8 cellular contexts compared by ENCODE assay signal in genomic region chr2:102703748-102704147, GRCh38. TPM values are rescaled to one million over a fixed set of nuclear protein-coding genes. Genes with fewer than 3 reads are reported as not detected.
DNase-seq lines count a peak whose midpoint lies in the region; ATAC-seq, FAIRE-seq and TF ChIP-seq lines count a peak whose summit lies in the region.

No MANE protein-coding gene starts in this region.

- no peaks in the 10 kb centered on the region for H3K9me1 ChIP-seq in endothelial cell of umbilical vein (replicated peaks; ENCODE audit: control insufficient read depth, extremely low read depth, insufficient read depth, low read length)

- no TSS peak for BruUV-seq in endothelial cell of umbilical vein (replicated peaks; lab: Mats Ljungman, UMichigan)

- H3K4me3 ChIP-seq in endothelial cell of umbilical vein (replicated peaks in 1 of 3; ENCODE audit: insufficient read depth in 1 of 3, low read depth in 1 of 3, low read length in 3 of 3) (no peak overlapping the region), MG63 (no peak overlapping the region)

- CTCF ChIA-PET in endothelial cell of umbilical vein (lab: Charles Lee), result interaction anchor here (0.6 to 3.0 kb wide), 4 partner anchors 9 to 233 kb away, joined by 3 to 31 read pairs (median 5); partner anchors contain the start of gene SLC9A4

- no peak overlapping the region for H3K4me2 ChIP-seq in endothelial cell of umbilical vein (ENCODE audit: insufficient read depth, low read length)

- TF ChIP-seq POLR2A in endothelial cell of umbilical vein (IDR thresholded peaks at IDR 0.05; ENCODE audit: low read depth, low read length), result no peak

- no peak for ATAC-seq in HG02759 (IDR thresholded peaks at IDR 0.05; ENCODE audit: unreplicated experiment)

- H3K36me3 ChIP-seq in endothelial cell of umbilical vein (ENCODE audit: control insufficient read depth in 2 of 2, extremely low read depth in 1 of 2, insufficient read depth in 2 of 2, low read length in 2 of 2), result no peaks in the 10 kb centered on the region
- no peaks in the 10 kb centered on the region for H3K36me3 ChIP-seq in MG63

- H3K79me2 ChIP-seq in endothelial cell of umbilical vein (ENCODE audit: control insufficient read depth, insufficient read depth, low read length), result no peaks in the 10 kb centered on the region

- DNase-seq in ACHN (peak; percentile 37), GM03348 (ENCODE audit: low spot score) (peak; percentile 51), NCI-H226 (peak; percentile 14), endothelial cell of umbilical vein (ENCODE audit: low read depth, low spot score) (peak; percentile 28), pons (ENCODE audit: low spot score) (peak; percentile 38), MG63 (no peak)
- no peak for DNase-seq in stimulated activated CD4-positive, alpha-beta T cell treated with anti-CD3 and anti-CD28 coated beads, Interleukin-4, amount 100 ng/mL, for 4 hours

- intact Hi-C loops in endothelial cell of umbilical vein (cut with micrococcal nuclease), result loop anchor here (1.0 kb wide), 1 partner anchor 230 kb away; the partner anchor contains the start of gene SLC9A4

- H3K4me1 ChIP-seq in endothelial cell of umbilical vein (ENCODE audit: control insufficient read depth, extremely low read depth, insufficient read depth, low read length), result no peaks in the 10 kb centered on the region

- in situ Hi-C loops in ACHN (cut with HindIII; ENCODE audit: low pct_ligation_motif_present, low pct_unique_long_range_greater_than_20kb, low sequenced_read_pairs), result no loop called here

- H3K9ac ChIP-seq in endothelial cell of umbilical vein (replicated peaks; ENCODE audit: extremely low read depth, insufficient read depth, low read length), result no peak overlapping the region

- dilution Hi-C loops in endothelial cell of umbilical vein (cut with MboI; ENCODE audit: extremely low pct_ligation_motif_present, low sequenced_read_pairs), result no loop called here

- TF ChIP-seq CTCF in endothelial cell of umbilical vein (IDR thresholded peaks at IDR 0.05; ENCODE audit: extremely low read depth in 1 of 2, insufficient read depth in 1 of 2, low read depth in 1 of 2, low read length in 2 of 2), result no peak

- H4K20me1 ChIP-seq in endothelial cell of umbilical vein (replicated peaks; ENCODE audit: control insufficient read depth, extremely low read depth, insufficient read depth, low read length), result no peaks in the 10 kb centered on the region

- POLR2A ChIA-PET in endothelial cell of umbilical vein (lab: Charles Lee), result no interaction called here

- no peak overlapping the region for H3K27ac ChIP-seq in endothelial cell of umbilical vein (ENCODE audit: insufficient read depth, low read depth, low read length)

- H3K27me3 ChIP-seq in endothelial cell of umbilical vein (ENCODE audit: control insufficient read depth in 2 of 2, insufficient read depth in 2 of 2, low read length in 2 of 2) (peaks cover 7 to 15% of the 10 kb centered on the region in 2 experiments), MG63 (no peaks in the 10 kb centered on the region)

- no peak overlapping the region for H2AFZ ChIP-seq in endothelial cell of umbilical vein (ENCODE audit: low read depth, low read length)

- no peaks in the 10 kb centered on the region for H3K9me3 ChIP-seq in endothelial cell of umbilical vein (replicated peaks; ENCODE audit: control insufficient read depth, insufficient read depth, low read length)
- H3K9me3 ChIP-seq in MG63, result no peaks in the 10 kb centered on the region

- peak; percentile 24 for FAIRE-seq in endothelial cell of umbilical vein (lab: Jason Lieb, UNC)

TF ChIP-seq in endothelial cell of umbilical vein, 7 proteins besides CTCF, POLR2A, EP300 and RAD21:
- no peak for TF ChIP-seq MYC (IDR thresholded peaks at IDR 0.05; ENCODE audit: low read depth, low read length)
- TF ChIP-seq GATA2 (IDR thresholded peaks at IDR 0.05; ENCODE audit: insufficient read depth, insufficient read length, low read depth, low read length), result no peak
- TF ChIP-seq EZH2 (IDR thresholded peaks at IDR 0.05; ENCODE audit: borderline replicate concordance, low read depth, low read length, severe bottlenecking), result no peak
- no peak for TF ChIP-seq MAX (IDR thresholded peaks at IDR 0.05; ENCODE audit: insufficient read depth, insufficient read length)
- TF ChIP-seq JUN (IDR thresholded peaks at IDR 0.05; ENCODE audit: borderline replicate concordance, insufficient read depth, insufficient read length, low read depth), result no peak
- TF ChIP-seq POLR2AphosphoS5 (IDR thresholded peaks at IDR 0.05; ENCODE audit: insufficient read depth, low read depth, low read length), result no peak
- no peak for TF ChIP-seq FOS (IDR thresholded peaks at IDR 0.05; ENCODE audit: borderline replicate concordance, insufficient read depth, low read length)

RNA-seq across cellular contexts. Expression of gene TMEM182, which starts 58.1 kb away (rescaled TPM):
- 0.81 and 0.95 TPM in 2 replicates for total RNA-seq in endothelial cell of umbilical vein
- polyA plus RNA-seq in endothelial cell of umbilical vein, result 0.69 and 1.1 TPM in 2 replicates
- polyA plus RNA-seq in endothelial cell of umbilical vein (2011; cell fraction: cytosol; rRNA removed), result 0.75 and 0.94 TPM in 2 replicates
- polyA plus RNA-seq in endothelial cell of umbilical vein (2011; cell fraction: nucleus; rRNA removed), result 0.94 and 1.3 TPM in 2 replicates
- polyA plus RNA-seq in endothelial cell of umbilical vein (2012), result 3.8 and 4.9 TPM in 2 replicates
- polyA minus RNA-seq in endothelial cell of umbilical vein, result 1.3 and 2.2 TPM in 2 replicates
- 1.8 TPM for polyA minus RNA-seq in endothelial cell of umbilical vein (2011; cell fraction: cytosol; rRNA and poly(A)+ RNA removed)
- polyA minus RNA-seq in endothelial cell of umbilical vein (2011; cell fraction: nucleus; rRNA and poly(A)+ RNA removed), result 2.1 and 2.7 TPM in 2 replicates
- total RNA-seq in MG63 (2014; rRNA removed; shearing (Covaris generic); ENCODE audit: low replicate concordance), result 2.2 and 5.2 TPM in 2 replicates

Comparison
In these comparisons a context has a peak if more than half of its experiments do, and no peak if none do; other contexts are left out.
1. DNase-seq: peak in ACHN (single experiment), GM03348 (single experiment), NCI-H226 (single experiment), endothelial cell of umbilical vein (single experiment) and pons (single experiment); none in stimulated activated CD4-positive, alpha-beta T cell treated with anti-CD3 and anti-CD28 coated beads, Interleukin-4, amount 100 ng/mL, for 4 hours (0 of 2) and MG63 (single experiment).